Comparison of ENCODE assay signal across 8 cellular contexts in genomic region chr3:20185364-20185732, GRCh38. TPM values are rescaled to one million over a fixed set of nuclear protein-coding genes. Genes with fewer than 3 reads are reported as not detected.
DNase-seq lines count a peak whose midpoint lies in the region; ATAC-seq and TF ChIP-seq lines count a peak whose summit lies in the region.

No MANE protein-coding gene starts in this region.

- no peaks in the 10 kb centered on the region for H3K9me3 Mint-ChIP-seq in chondrocyte (ENCODE audit: low read depth)

- peaks cover 2% of the 10 kb centered on the region for H3K4me1 Mint-ChIP-seq in chondrocyte (ENCODE audit: low read depth)

- no peaks in the 10 kb centered on the region for H4K20me1 ChIP-seq in BLaER1 treated with 17β-estradiol and CSF1 and Interleukin-3, amounts not matched to agents 10 nM and 100 nM

- peak; percentile 17 for DNase-seq in UCSD-AML1 (lab: John Stamatoyannopoulos, UW; ENCODE audit: unreplicated experiment)
- no peak for DNase-seq in chondrocyte (ENCODE audit: low spot score)
- no peak for DNase-seq in GOT3 (lab: John Stamatoyannopoulos, UW)

- peak overlapping the region; percentile 70 to 89 (median 82) for H3K4me3 ChIP-seq in BLaER1 treated with 17β-estradiol and CSF1 and Interleukin-3, amounts not matched to agents 10 nM and 100 nM
- peak overlapping the region; percentile 91 for H3K4me3 ChIP-seq in iPS-11a (ENCODE audit: low read depth, low read length)
- peak overlapping the region; percentile 76 to 90 (median 81) for H3K4me3 ChIP-seq in subcutaneous abdominal adipose tissue (ENCODE audit: low read depth in 1 of 5, low read length in 5 of 5)

- ATAC-seq in GM18508 (IDR thresholded peaks at IDR 0.05; ENCODE audit: insufficient read depth, unreplicated experiment) (peak; percentile 11), HG03460 (IDR thresholded peaks at IDR 0.05; ENCODE audit: unreplicated experiment) (peak; percentile 7)

- no peak overlapping the region for H3K27ac Mint-ChIP-seq in chondrocyte (ENCODE audit: unreplicated experiment)

- peak overlapping the region in 10 of 11 experiments; percentile 81 to 93 (median 90); a peak in 19 of 22 replicates for H3K27ac ChIP-seq in BLaER1 treated with 17β-estradiol and CSF1 and Interleukin-3, amounts not matched to agents 10 nM and 100 nM
- no peak overlapping the region for H3K27ac ChIP-seq in subcutaneous abdominal adipose tissue (ENCODE audit: low read depth, low read length)

- no peaks in the 10 kb centered on the region for H3K36me3 Mint-ChIP-seq in chondrocyte (ENCODE audit: low read depth)

- H3K27me3 Mint-ChIP-seq in chondrocyte (ENCODE audit: low read depth) = no peaks in the 10 kb centered on the region

- H3K4me3 Mint-ChIP-seq in chondrocyte (ENCODE audit: unreplicated experiment) = no peak overlapping the region

- no peak for TF ChIP-seq CTCF in chondrocyte (IDR thresholded peaks at IDR 0.05)

- no peaks in the 10 kb centered on the region for H3K27me3 ChIP-seq in BLaER1 treated with 17β-estradiol and CSF1 and Interleukin-3, amounts not matched to agents 10 nM and 100 nM
- no peaks in the 10 kb centered on the region for H3K27me3 ChIP-seq in subcutaneous abdominal adipose tissue (ENCODE audit: control insufficient read depth in 5 of 5, insufficient read depth in 4 of 5, low read length in 5 of 5)

- no peaks in the 10 kb centered on the region for H3K9me3 ChIP-seq in BLaER1 treated with 17β-estradiol and CSF1 and Interleukin-3, amounts not matched to agents 10 nM and 100 nM (replicated peaks in 1 of 11)
- no peaks in the 10 kb centered on the region for H3K9me3 ChIP-seq in subcutaneous abdominal adipose tissue (ENCODE audit: control insufficient read depth in 5 of 5, low read length in 5 of 5)

- peak overlapping the region; percentile 78 to 96 (median 86) for H3K4me2 ChIP-seq in BLaER1 treated with 17β-estradiol and CSF1 and Interleukin-3, amounts not matched to agents 10 nM and 100 nM

- peak overlapping the region; percentile 85 to 90 (median 87) for H3K9ac ChIP-seq in BLaER1 treated with 17β-estradiol and CSF1 and Interleukin-3, amounts not matched to agents 10 nM and 100 nM
- peak overlapping the region in 4 of 5 donors; percentile 30 to 74 (median 53) for H3K9ac ChIP-seq in subcutaneous abdominal adipose tissue (ENCODE audit: low read length in 5 of 5)

- peaks cover 18 to 37% (median 24%) of the 10 kb centered on the region in 10 experiments for H3K4me1 ChIP-seq in BLaER1 treated with 17β-estradiol and CSF1 and Interleukin-3, amounts not matched to agents 10 nM and 100 nM
- H3K4me1 ChIP-seq in subcutaneous abdominal adipose tissue (ENCODE audit: control insufficient read depth in 5 of 5, insufficient read depth in 5 of 5, low read length in 5 of 5) = peaks cover 0 to 18% (median 17%) of the 10 kb centered on the region in 5 donors

- peaks cover 0 to 35% (median 32%) of the 10 kb centered on the region in 11 experiments; a peak in 17 of 22 replicates for H3K36me3 ChIP-seq in BLaER1 treated with 17β-estradiol and CSF1 and Interleukin-3, amounts not matched to agents 10 nM and 100 nM
- H3K36me3 ChIP-seq in subcutaneous abdominal adipose tissue (ENCODE audit: control insufficient read depth in 5 of 5, insufficient read depth in 5 of 5, low read length in 5 of 5) = no peaks in the 10 kb centered on the region

RNA-seq across cellular contexts. Expression of gene SGO1, which starts 0.7 kb away (rescaled TPM):
- total RNA-seq in chondrocyte = 3.4 to 5.0 TPM (median 3.7 TPM) in 3 replicates
